14 cellular contexts compared by ENCODE assay signal in genomic region chr4:141645611-141646340, GRCh38. TPM values are rescaled to one million over a fixed set of nuclear protein-coding genes. Genes with fewer than 3 reads are reported as not detected.
A peak's percentile ranks its signal among the peaks of the same experiment; 100 is the strongest.
DNase-seq lines count a peak whose midpoint lies in the region; ATAC-seq and TF ChIP-seq lines count a peak whose summit lies in the region.
"Had no signal": no experiment of that assay in that cellular context is flagged by ENCODE, and none has a peak within 500 bp of the region (broad histone marks: within the 10 kb centered on the region; RNA-seq: fewer than 3 reads in every experiment).

No MANE protein-coding gene starts in this region.

- H3K27ac Mint-ChIP-seq in CD4-positive, alpha-beta memory T cell, result no peak overlapping the region
- H3K27ac Mint-ChIP-seq: stimulated activated naive CD8-positive, alpha-beta T cell treated with anti-CD3 and anti-CD28 coated beads, Interleukin-15, Interleukin-2, amounts not matched to agents 100 ng/mL and 50 ng/mL, for 24 hours had no signal

- H3K36me3 ChIP-seq in CD4-positive, alpha-beta memory T cell (ENCODE audit: insufficient read depth, low read length), result no peaks in the 10 kb centered on the region

- H3K9me3 Mint-ChIP-seq in CD4-positive, alpha-beta memory T cell, result no peaks in the 10 kb centered on the region
- H3K9me3 Mint-ChIP-seq: naive B cell; stimulated activated naive CD8-positive, alpha-beta T cell treated with anti-CD3 and anti-CD28 coated beads, Interleukin-15, Interleukin-2, amounts not matched to agents 100 ng/mL and 50 ng/mL, for 24 hours had no signal

- no peaks in the 10 kb centered on the region for H3K4me1 ChIP-seq in CD4-positive, alpha-beta memory T cell (ENCODE audit: insufficient read depth, low read length)

- ATAC-seq in HG03460 (IDR thresholded peaks at IDR 0.05; ENCODE audit: unreplicated experiment), result no peak
- ATAC-seq in HG03025 (IDR thresholded peaks at IDR 0.05; ENCODE audit: low FRiP score, unreplicated experiment), result no peak

- no peaks in the 10 kb centered on the region for H3K27me3 Mint-ChIP-seq in CD4-positive, alpha-beta memory T cell
- H3K27me3 Mint-ChIP-seq: naive B cell had no signal

- no peak overlapping the region for H3K27ac ChIP-seq in CD4-positive, alpha-beta memory T cell (ENCODE audit: low read depth, low read length)
- H3K27ac ChIP-seq: dorsolateral prefrontal cortex had no signal

- no peaks in the 10 kb centered on the region for H3K9me3 ChIP-seq in CD4-positive, alpha-beta memory T cell (ENCODE audit: control insufficient read depth in 1 of 2, low read length in 2 of 2)

- POLR2A ChIA-PET in CD4-positive, alpha-beta memory T cell (lab: Charles Lee; ENCODE audit: partially characterized antibody), result no interaction called here

- intact Hi-C loops in CD4-positive, alpha-beta memory T cell (cut with micrococcal nuclease), result no loop called here

- no peaks in the 10 kb centered on the region for H3K27me3 ChIP-seq in CD4-positive, alpha-beta memory T cell (ENCODE audit: insufficient read depth, low read length)

- peaks cover 9 to 13% (median 12%) of the 10 kb centered on the region in 4 donors for H3K4me1 Mint-ChIP-seq in CD4-positive, alpha-beta memory T cell

- DNase-seq in GM04504 (ENCODE audit: low read depth), result peak; percentile 70
- peak; percentile 70 for DNase-seq in LHCN-M2 (ENCODE audit: low read depth)
- peak; percentile 76 for DNase-seq in choroid plexus epithelial cell (ENCODE audit: low read depth)
- peak; percentile 39 for DNase-seq in retinal pigment epithelial cell (ENCODE audit: low read depth)
- DNase-seq in cortex of kidney (lab: John Stamatoyannopoulos, UW), result no peak
- DNase-seq in CD4-positive, alpha-beta memory T cell, result no peak
- DNase-seq: activated gamma-delta T cell treated with Interleukin-2 at 50 U/mL for 16 hours, dorsolateral prefrontal cortex, naive B cell, NCI-H510A, SHP77 had no signal

- H3K4me3 ChIP-seq in choroid plexus epithelial cell (ENCODE audit: low read depth, low read length) (no peak overlapping the region), retinal pigment epithelial cell (ENCODE audit: low read length) (no peak overlapping the region)
- H3K4me3 ChIP-seq in CD4-positive, alpha-beta memory T cell (ENCODE audit: low read length in 2 of 2), result no peak overlapping the region
- H3K4me3 ChIP-seq: dorsolateral prefrontal cortex had no signal

- TF ChIP-seq CTCF in choroid plexus epithelial cell (conservative IDR thresholded peaks at IDR 0.05; ENCODE audit: low read depth, low read length) (no peak), retinal pigment epithelial cell (conservative IDR thresholded peaks at IDR 0.05; ENCODE audit: low read depth, low read length) (no peak)

- H3K36me3 Mint-ChIP-seq in CD4-positive, alpha-beta memory T cell, result no peaks in the 10 kb centered on the region
- H3K36me3 Mint-ChIP-seq: naive B cell had no signal

- CTCF ChIA-PET in CD4-positive, alpha-beta memory T cell (lab: Charles Lee; ENCODE audit: partially characterized antibody), result interaction anchor here (1.2 kb wide), 1 partner anchor 9 kb away, joined by 3 read pairs; no protein-coding TSS in a partner anchor

- H3K4me3 Mint-ChIP-seq in CD4-positive, alpha-beta memory T cell, result no peak overlapping the region
- H3K4me3 Mint-ChIP-seq: stimulated activated naive CD8-positive, alpha-beta T cell treated with anti-CD3 and anti-CD28 coated beads, Interleukin-15, Interleukin-2, amounts not matched to agents 100 ng/mL and 50 ng/mL, for 24 hours had no signal

RNA-seq across cellular contexts. Expression of gene IL15, which starts 9.4 kb away (rescaled TPM):
- 6.8 and 8.0 TPM in 2 replicates for total RNA-seq in LHCN-M2 (2014; rRNA removed)
- 2.8 TPM for polyA plus RNA-seq in LHCN-M2 (2012)
- 1 to 10 TPM; 4.7 to 6.1 TPM for total RNA-seq in CD4-positive, alpha-beta memory T cell
- 1 to 10 TPM; 2.6 to 4.4 TPM for polyA plus RNA-seq in CD4-positive, alpha-beta memory T cell

Comparison
In these comparisons a context has a peak if more than half of its experiments do, and no peak if none do; other contexts are left out.
1. DNase-seq: peak in GM04504 (single experiment), LHCN-M2 (single experiment), choroid plexus epithelial cell (single experiment) and retinal pigment epithelial cell (single experiment); none in cortex of kidney (single experiment) and CD4-positive, alpha-beta memory T cell (0 of 5).